8 cellular contexts compared by ENCODE assay signal in the genomic region with DNA sequence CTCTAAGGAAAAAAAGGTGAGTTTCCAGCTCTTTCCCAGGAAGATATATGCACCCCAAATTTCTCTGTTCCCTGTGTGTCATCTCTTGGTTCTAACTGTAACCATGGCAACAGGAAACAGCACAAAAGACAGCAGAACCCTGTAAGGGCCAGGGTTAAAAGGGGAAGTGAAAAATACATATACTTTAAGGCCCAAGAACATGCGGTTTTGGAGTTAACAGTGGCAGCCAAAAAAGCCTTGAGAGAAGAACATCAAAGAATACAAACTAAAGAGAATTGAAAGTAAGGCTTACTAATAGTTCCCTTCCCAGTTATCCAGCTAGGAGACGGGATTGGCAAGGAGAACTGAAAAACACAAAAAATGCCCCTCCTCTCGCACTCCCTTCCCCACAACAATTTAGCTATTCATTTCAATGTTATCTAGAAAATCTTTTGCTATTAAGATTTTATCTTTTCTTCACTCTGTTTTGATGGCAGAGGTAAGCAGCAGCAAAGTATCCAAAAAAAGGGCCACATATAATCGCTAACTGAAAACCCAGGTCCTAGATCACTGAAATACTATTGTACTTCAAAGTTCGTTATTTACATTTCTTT. TPM values are rescaled to one million over a fixed set of nuclear protein-coding genes. Genes with fewer than 3 reads are reported as not detected.
DNase-seq lines count a peak whose midpoint lies in the region; ATAC-seq, FAIRE-seq and TF ChIP-seq lines count a peak whose summit lies in the region.

No MANE protein-coding gene starts in this region.

- H3K9me3 ChIP-seq in CD4-positive, CD25-positive, alpha-beta regulatory T cell (ENCODE audit: control insufficient read depth in 2 of 2, low read length in 2 of 2), result no peaks in the 10 kb centered on the region

- peak overlapping the region; percentile 99 for H3K4me3 ChIP-seq in CD4-positive, CD25-positive, alpha-beta regulatory T cell (ENCODE audit: low read depth, low read length)

- H3K27me3 ChIP-seq in CD4-positive, CD25-positive, alpha-beta regulatory T cell (ENCODE audit: control insufficient read depth, insufficient read depth, low read length), result no peaks in the 10 kb centered on the region

- no peak for FAIRE-seq in urothelium cell line (lab: Jason Lieb, UNC)

- H3K36me3 Mint-ChIP-seq in CD4-positive, CD25-positive, alpha-beta regulatory T cell, result peaks cover 8% of the 10 kb centered on the region

- peak; percentile 30 to 83 (median 72) for DNase-seq in CD4-positive, CD25-positive, alpha-beta regulatory T cell
- DNase-seq in T follicular helper cell (ENCODE audit: low read depth) (peak; percentile 20), erythroblast (lab: John Stamatoyannopoulos, UW) (peak; percentile 57 to 68), pons (ENCODE audit: low spot score) (peak; percentile 85), urothelium cell line (ENCODE audit: low spot score) (no peak), NCI-H1930 (lab: John Stamatoyannopoulos, UW) (no peak)

- H3K36me3 ChIP-seq in CD4-positive, CD25-positive, alpha-beta regulatory T cell (ENCODE audit: control insufficient read depth, insufficient read depth, low read length), result no peaks in the 10 kb centered on the region

- H3K4me1 Mint-ChIP-seq in CD4-positive, CD25-positive, alpha-beta regulatory T cell, result peaks cover 33 to 62% (median 53%) of the 10 kb centered on the region in 4 donors

- ATAC-seq in CD4-positive, CD25-positive, alpha-beta regulatory T cell (ENCODE audit: low read depth in 2 of 2), result peak in 1 of 2 donors; percentile 12
- ATAC-seq in GM19025 (IDR thresholded peaks at IDR 0.05; ENCODE audit: low read depth, unreplicated experiment) (peak; percentile 59), HG03196 (IDR thresholded peaks at IDR 0.05; ENCODE audit: unreplicated experiment) (peak; percentile 63)

- TF ChIP-seq POLR2A in erythroblast (IDR thresholded peaks at IDR 0.05; ENCODE audit: low read length), result no peak

- H3K27me3 Mint-ChIP-seq in CD4-positive, CD25-positive, alpha-beta regulatory T cell, result peaks cover 11% of the 10 kb centered on the region

- H3K9me3 Mint-ChIP-seq in CD4-positive, CD25-positive, alpha-beta regulatory T cell, result peaks cover 0 to 2% (median 0%) of the 10 kb centered on the region in 7 donors

- H3K27ac ChIP-seq in CD4-positive, CD25-positive, alpha-beta regulatory T cell (ENCODE audit: insufficient read depth, low read length, poor library complexity, severe bottlenecking), result peak overlapping the region; percentile 99

- H3K4me1 ChIP-seq in CD4-positive, CD25-positive, alpha-beta regulatory T cell (ENCODE audit: control insufficient read depth, insufficient read depth, low read length, poor library complexity, severe bottlenecking), result peaks cover 48% of the 10 kb centered on the region

- peak overlapping the region; percentile 33 to 99 (median 97) for H3K27ac Mint-ChIP-seq in CD4-positive, CD25-positive, alpha-beta regulatory T cell

- peak overlapping the region; percentile 92 to 98 (median 95) for H3K4me3 Mint-ChIP-seq in CD4-positive, CD25-positive, alpha-beta regulatory T cell

RNA-seq across cellular contexts. Expression of a gene that starts 1.5 kb away (rescaled TPM):
- 66.3 TPM for total RNA-seq in CD4-positive, CD25-positive, alpha-beta regulatory T cell
- polyA plus RNA-seq in CD4-positive, CD25-positive, alpha-beta regulatory T cell, result 100 to 1,000 TPM in 2 of 4 donors, 10 to 100 TPM in 2; 76.4 to 123 (median 106) TPM

RNA-seq across cellular contexts. Expression of a gene that starts 31.4 kb away (rescaled TPM):
- total RNA-seq in CD4-positive, CD25-positive, alpha-beta regulatory T cell, result 51.8 TPM
- 10 to 100 TPM; 28.2 to 38.8 (median 34.1) TPM for polyA plus RNA-seq in CD4-positive, CD25-positive, alpha-beta regulatory T cell

Comparison
In these comparisons a context has a peak if more than half of its experiments do, and no peak if none do; other contexts are left out.
1. DNase-seq: peak in CD4-positive, CD25-positive, alpha-beta regulatory T cell (3 of 3), T follicular helper cell (single experiment), erythroblast (2 of 2) and pons (single experiment); none in urothelium cell line (single experiment) and NCI-H1930 (0 of 2).